In the genomic region with DNA sequence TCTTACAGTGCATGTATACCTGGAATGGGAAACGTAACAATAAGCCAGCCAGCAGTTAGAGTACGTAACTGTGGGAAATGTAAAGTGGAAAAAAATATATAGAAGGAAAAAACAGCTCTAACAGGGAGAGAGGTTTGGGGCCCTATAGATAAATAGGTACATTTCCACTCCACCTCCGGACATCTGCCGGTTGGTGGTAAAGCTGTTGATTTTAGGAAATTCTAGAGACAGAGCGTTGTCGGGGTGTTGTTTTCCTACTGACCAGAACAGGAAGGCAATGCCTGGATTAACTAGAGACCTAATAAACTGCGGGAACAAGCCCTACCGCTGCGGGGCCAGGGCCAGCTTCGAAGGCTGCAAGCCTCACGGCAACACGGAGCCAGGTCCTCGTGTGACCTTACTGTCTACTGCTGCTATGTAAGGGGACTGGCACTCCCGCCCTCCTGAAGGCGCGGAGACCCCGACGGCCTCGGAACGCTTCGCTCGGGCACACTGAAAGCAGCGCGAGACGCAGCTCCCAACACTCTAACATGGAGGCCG, we compare ENCODE assay signal across 1 cellular context.
TF ChIP-seq lines count a peak whose summit lies in the region.

No MANE protein-coding gene starts in this region.

TF ChIP-seq in HepG2, 621 proteins besides CTCF, POLR2A, EP300 and RAD21 (continued from another document and continues in another):
- TF ChIP-seq ZNF772 (CRISPR knock-in tag; IDR thresholded peaks at IDR 0.05) (peak; percentile 68; the same call in 1 of the 2 replicates), AGO2 (optimal IDR thresholded peaks at IDR 0.05; ENCODE audit: low read depth, low read length) (no peak), ASH2L (IDR thresholded peaks at IDR 0.05; ENCODE audit: insufficient read length, low read depth, low read length) (peak; percentile 53), KDM5A (IDR thresholded peaks at IDR 0.05; ENCODE audit: borderline replicate concordance, low read length) (no peak), POLR2AphosphoS2 (IDR thresholded peaks at IDR 0.05; ENCODE audit: low read depth, low read length) (no peak), MYNN (CRISPR knock-in tag; IDR thresholded peaks at IDR 0.05; ENCODE audit: low read depth) (peak; percentile 89; the same call in 1 of the 2 replicates), CHD2 (IDR thresholded peaks at IDR 0.05; ENCODE audit: low read depth, low read length) (peak; percentile 84), ZBTB1 (CRISPR knock-in tag; IDR thresholded peaks at IDR 0.05; ENCODE audit: borderline replicate concordance) (peak; percentile 60; the same call in 1 of the 2 replicates), ZNF350 (CRISPR knock-in tag; IDR thresholded peaks at IDR 0.05; ENCODE audit: borderline replicate concordance, low read depth) (no peak; the same call in 1 of the 2 replicates), ZNF20 (CRISPR knock-in tag; IDR thresholded peaks at IDR 0.05) (0 out of 2 replicates have a peak, but pooled peaks have one; percentile 38), BRCA1 (CRISPR knock-in tag; IDR thresholded peaks at IDR 0.05) (peak; percentile 57; the same call in 1 of the 2 replicates), ZNF264 (CRISPR knock-in tag; IDR thresholded peaks at IDR 0.05) (0 out of 2 replicates have a peak, but pooled peaks have one; percentile 83), ZNF263 (CRISPR knock-in tag; IDR thresholded peaks at IDR 0.05) (peak; percentile 62), ZNF225 (CRISPR knock-in tag; IDR thresholded peaks at IDR 0.05) (no peak), SUZ12 (IDR thresholded peaks at IDR 0.05; ENCODE audit: low read depth, low read length) (no peak), PAF1 (CRISPR knock-in tag; IDR thresholded peaks at IDR 0.05) (0 out of 2 replicates have a peak, but pooled peaks have one; percentile 68), MIER3 (CRISPR knock-in tag; IDR thresholded peaks at IDR 0.05; ENCODE audit: borderline replicate concordance) (peak; percentile 20; the same call in 1 of the 2 replicates), DR1 (CRISPR knock-in tag; IDR thresholded peaks at IDR 0.05) (peak; percentile 81; the same call in 1 of the 2 replicates), ZSCAN21 (CRISPR knock-in tag; IDR thresholded peaks at IDR 0.05; ENCODE audit: borderline replicate concordance) (peak; percentile 45; the same call in 1 of the 2 replicates), MTA1 (CRISPR knock-in tag; IDR thresholded peaks at IDR 0.05; ENCODE audit: borderline replicate concordance) (no peak), HIVEP1 (CRISPR knock-in tag; IDR thresholded peaks at IDR 0.05) (no peak), TAF15 (IDR thresholded peaks at IDR 0.05; ENCODE audit: low read depth, low read length, poor library complexity, severe bottlenecking) (no peak), ARNT2 (CRISPR knock-in tag; IDR thresholded peaks at IDR 0.05; ENCODE audit: low read depth) (peak; percentile 52; the same call in 1 of the 2 replicates), ZNF747 (CRISPR knock-in tag; IDR thresholded peaks at IDR 0.05; ENCODE audit: borderline replicate concordance) (no peak), SIN3B (IDR thresholded peaks at IDR 0.05; ENCODE audit: low read length) (no peak), ZBTB38 (CRISPR knock-in tag; IDR thresholded peaks at IDR 0.05) (no peak; the same call in 1 of the 2 replicates), KDM3A (CRISPR knock-in tag; IDR thresholded peaks at IDR 0.05; ENCODE audit: low read depth) (0 out of 2 replicates have a peak, but pooled peaks have one; percentile 23), ZSCAN22 (CRISPR knock-in tag; IDR thresholded peaks at IDR 0.05) (no peak), EZH2 (conservative IDR thresholded peaks at IDR 0.05; ENCODE audit: low read depth, low read length) (no peak), RFXAP (CRISPR knock-in tag; IDR thresholded peaks at IDR 0.05; ENCODE audit: borderline replicate concordance) (peak; percentile 35; the same call in 1 of the 2 replicates), ESRRA (CRISPR knock-in tag; IDR thresholded peaks at IDR 0.05; ENCODE audit: low read depth) (no peak), CREM (IDR thresholded peaks at IDR 0.05) (peak; percentile 16; the same call in 1 of the 2 replicates), CREM (CRISPR knock-in tag; IDR thresholded peaks at IDR 0.05) (no peak)
- TF ChIP-seq, protein P1, sequence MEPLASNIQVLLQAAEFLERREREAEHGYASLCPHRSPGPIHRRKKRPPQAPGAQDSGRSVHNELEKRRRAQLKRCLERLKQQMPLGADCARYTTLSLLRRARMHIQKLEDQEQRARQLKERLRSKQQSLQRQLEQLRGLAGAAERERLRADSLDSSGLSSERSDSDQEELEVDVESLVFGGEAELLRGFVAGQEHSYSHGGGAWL (CRISPR knock-in tag; IDR thresholded peaks at IDR 0.05), result no peak; the same call in 1 of the 2 replicates
- TF ChIP-seq, protein P2, sequence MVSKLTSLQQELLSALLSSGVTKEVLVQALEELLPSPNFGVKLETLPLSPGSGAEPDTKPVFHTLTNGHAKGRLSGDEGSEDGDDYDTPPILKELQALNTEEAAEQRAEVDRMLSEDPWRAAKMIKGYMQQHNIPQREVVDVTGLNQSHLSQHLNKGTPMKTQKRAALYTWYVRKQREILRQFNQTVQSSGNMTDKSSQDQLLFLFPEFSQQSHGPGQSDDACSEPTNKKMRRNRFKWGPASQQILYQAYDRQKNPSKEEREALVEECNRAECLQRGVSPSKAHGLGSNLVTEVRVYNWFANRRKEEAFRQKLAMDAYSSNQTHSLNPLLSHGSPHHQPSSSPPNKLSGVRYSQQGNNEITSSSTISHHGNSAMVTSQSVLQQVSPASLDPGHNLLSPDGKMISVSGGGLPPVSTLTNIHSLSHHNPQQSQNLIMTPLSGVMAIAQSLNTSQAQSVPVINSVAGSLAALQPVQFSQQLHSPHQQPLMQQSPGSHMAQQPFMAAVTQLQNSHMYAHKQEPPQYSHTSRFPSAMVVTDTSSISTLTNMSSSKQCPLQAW (CRISPR knock-in tag; IDR thresholded peaks at IDR 0.05), result peak; percentile 75; the same call in 1 of the 2 replicates
- TF ChIP-seq, protein P3, sequence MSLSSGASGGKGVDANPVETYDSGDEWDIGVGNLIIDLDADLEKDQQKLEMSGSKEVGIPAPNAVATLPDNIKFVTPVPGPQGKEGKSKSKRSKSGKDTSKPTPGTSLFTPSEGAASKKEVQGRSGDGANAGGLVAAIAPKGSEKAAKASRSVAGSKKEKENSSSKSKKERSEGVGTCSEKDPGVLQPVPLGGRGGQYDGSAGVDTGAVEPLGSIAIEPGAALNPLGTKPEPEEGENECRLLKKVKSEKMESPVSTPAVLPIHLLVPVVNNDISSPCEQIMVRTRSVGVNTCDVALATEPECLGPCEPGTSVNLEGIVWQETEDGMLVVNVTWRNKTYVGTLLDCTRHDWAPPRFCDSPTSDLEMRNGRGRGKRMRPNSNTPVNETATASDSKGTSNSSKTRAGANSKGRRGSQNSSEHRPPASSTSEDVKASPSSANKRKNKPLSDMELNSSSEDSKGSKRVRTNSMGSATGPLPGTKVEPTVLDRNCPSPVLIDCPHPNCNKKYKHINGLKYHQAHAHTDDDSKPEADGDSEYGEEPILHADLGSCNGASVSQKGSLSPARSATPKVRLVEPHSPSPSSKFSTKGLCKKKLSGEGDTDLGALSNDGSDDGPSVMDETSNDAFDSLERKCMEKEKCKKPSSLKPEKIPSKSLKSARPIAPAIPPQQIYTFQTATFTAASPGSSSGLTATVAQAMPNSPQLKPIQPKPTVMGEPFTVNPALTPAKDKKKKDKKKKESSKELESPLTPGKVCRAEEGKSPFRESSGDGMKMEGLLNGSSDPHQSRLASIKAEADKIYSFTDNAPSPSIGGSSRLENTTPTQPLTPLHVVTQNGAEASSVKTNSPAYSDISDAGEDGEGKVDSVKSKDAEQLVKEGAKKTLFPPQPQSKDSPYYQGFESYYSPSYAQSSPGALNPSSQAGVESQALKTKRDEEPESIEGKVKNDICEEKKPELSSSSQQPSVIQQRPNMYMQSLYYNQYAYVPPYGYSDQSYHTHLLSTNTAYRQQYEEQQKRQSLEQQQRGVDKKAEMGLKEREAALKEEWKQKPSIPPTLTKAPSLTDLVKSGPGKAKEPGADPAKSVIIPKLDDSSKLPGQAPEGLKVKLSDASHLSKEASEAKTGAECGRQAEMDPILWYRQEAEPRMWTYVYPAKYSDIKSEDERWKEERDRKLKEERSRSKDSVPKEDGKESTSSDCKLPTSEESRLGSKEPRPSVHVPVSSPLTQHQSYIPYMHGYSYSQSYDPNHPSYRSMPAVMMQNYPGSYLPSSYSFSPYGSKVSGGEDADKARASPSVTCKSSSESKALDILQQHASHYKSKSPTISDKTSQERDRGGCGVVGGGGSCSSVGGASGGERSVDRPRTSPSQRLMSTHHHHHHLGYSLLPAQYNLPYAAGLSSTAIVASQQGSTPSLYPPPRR (CRISPR knock-in tag; IDR thresholded peaks at IDR 0.05; ENCODE audit: borderline replicate concordance), result no peak
- TF ChIP-seq, protein P4, sequence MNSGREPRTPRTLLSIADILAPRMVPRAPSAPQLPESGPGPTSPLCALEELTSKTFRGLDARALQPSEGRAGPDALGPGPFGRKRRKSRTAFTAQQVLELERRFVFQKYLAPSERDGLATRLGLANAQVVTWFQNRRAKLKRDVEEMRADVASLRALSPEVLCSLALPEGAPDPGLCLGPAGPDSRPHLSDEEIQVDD (CRISPR knock-in tag; IDR thresholded peaks at IDR 0.05; ENCODE audit: borderline replicate concordance), result peak; percentile 76; the same call in 1 of the 2 replicates
- TF ChIP-seq, protein P5, sequence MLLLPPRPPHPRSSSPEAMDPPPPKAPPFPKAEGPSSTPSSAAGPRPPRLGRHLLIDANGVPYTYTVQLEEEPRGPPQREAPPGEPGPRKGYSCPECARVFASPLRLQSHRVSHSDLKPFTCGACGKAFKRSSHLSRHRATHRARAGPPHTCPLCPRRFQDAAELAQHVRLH (CRISPR knock-in tag; IDR thresholded peaks at IDR 0.05; ENCODE audit: borderline replicate concordance, low read depth), result peak; percentile 43; the same call in 1 of the 2 replicates
- TF ChIP-seq, protein P6, sequence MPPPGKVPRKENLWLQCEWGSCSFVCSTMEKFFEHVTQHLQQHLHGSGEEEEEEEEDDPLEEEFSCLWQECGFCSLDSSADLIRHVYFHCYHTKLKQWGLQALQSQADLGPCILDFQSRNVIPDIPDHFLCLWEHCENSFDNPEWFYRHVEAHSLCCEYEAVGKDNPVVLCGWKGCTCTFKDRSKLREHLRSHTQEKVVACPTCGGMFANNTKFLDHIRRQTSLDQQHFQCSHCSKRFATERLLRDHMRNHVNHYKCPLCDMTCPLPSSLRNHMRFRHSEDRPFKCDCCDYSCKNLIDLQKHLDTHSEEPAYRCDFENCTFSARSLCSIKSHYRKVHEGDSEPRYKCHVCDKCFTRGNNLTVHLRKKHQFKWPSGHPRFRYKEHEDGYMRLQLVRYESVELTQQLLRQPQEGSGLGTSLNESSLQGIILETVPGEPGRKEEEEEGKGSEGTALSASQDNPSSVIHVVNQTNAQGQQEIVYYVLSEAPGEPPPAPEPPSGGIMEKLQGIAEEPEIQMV (CRISPR knock-in tag; IDR thresholded peaks at IDR 0.05; ENCODE audit: low read depth), result no peak
- TF ChIP-seq, protein P7, sequence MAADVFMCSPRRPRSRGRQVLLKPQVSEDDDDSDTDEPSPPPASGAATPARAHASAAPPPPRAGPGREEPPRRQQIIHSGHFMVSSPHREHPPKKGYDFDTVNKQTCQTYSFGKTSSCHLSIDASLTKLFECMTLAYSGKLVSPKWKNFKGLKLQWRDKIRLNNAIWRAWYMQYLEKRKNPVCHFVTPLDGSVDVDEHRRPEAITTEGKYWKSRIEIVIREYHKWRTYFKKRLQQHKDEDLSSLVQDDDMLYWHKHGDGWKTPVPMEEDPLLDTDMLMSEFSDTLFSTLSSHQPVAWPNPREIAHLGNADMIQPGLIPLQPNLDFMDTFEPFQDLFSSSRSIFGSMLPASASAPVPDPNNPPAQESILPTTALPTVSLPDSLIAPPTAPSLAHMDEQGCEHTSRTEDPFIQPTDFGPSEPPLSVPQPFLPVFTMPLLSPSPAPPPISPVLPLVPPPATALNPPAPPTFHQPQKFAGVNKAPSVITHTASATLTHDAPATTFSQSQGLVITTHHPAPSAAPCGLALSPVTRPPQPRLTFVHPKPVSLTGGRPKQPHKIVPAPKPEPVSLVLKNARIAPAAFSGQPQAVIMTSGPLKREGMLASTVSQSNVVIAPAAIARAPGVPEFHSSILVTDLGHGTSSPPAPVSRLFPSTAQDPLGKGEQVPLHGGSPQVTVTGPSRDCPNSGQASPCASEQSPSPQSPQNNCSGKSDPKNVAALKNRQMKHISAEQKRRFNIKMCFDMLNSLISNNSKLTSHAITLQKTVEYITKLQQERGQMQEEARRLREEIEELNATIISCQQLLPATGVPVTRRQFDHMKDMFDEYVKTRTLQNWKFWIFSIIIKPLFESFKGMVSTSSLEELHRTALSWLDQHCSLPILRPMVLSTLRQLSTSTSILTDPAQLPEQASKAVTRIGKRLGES (CRISPR knock-in tag; IDR thresholded peaks at IDR 0.05; ENCODE audit: borderline replicate concordance), result no peak
- TF ChIP-seq, protein P8, sequence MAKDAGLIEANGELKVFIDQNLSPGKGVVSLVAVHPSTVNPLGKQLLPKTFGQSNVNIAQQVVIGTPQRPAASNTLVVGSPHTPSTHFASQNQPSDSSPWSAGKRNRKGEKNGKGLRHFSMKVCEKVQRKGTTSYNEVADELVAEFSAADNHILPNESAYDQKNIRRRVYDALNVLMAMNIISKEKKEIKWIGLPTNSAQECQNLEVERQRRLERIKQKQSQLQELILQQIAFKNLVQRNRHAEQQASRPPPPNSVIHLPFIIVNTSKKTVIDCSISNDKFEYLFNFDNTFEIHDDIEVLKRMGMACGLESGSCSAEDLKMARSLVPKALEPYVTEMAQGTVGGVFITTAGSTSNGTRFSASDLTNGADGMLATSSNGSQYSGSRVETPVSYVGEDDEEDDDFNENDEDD (CRISPR knock-in tag; IDR thresholded peaks at IDR 0.05; ENCODE audit: borderline replicate concordance), result peak; percentile 79; the same call in 1 of the 2 replicates
- TF ChIP-seq, protein P9, sequence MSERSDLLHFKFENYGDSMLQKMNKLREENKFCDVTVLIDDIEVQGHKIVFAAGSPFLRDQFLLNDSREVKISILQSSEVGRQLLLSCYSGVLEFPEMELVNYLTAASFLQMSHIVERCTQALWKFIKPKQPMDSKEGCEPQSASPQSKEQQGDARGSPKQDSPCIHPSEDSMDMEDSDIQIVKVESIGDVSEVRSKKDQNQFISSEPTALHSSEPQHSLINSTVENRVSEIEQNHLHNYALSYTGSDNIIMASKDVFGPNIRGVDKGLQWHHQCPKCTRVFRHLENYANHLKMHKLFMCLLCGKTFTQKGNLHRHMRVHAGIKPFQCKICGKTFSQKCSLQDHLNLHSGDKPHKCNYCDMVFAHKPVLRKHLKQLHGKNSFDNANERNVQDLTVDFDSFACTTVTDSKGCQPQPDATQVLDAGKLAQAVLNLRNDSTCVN (CRISPR knock-in tag; IDR thresholded peaks at IDR 0.05; ENCODE audit: borderline replicate concordance), result peak; percentile 79
- TF ChIP-seq, protein P10, sequence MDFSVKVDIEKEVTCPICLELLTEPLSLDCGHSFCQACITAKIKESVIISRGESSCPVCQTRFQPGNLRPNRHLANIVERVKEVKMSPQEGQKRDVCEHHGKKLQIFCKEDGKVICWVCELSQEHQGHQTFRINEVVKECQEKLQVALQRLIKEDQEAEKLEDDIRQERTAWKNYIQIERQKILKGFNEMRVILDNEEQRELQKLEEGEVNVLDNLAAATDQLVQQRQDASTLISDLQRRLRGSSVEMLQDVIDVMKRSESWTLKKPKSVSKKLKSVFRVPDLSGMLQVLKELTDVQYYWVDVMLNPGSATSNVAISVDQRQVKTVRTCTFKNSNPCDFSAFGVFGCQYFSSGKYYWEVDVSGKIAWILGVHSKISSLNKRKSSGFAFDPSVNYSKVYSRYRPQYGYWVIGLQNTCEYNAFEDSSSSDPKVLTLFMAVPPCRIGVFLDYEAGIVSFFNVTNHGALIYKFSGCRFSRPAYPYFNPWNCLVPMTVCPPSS (IDR thresholded peaks at IDR 0.05), result no peak
- TF ChIP-seq, protein P11, sequence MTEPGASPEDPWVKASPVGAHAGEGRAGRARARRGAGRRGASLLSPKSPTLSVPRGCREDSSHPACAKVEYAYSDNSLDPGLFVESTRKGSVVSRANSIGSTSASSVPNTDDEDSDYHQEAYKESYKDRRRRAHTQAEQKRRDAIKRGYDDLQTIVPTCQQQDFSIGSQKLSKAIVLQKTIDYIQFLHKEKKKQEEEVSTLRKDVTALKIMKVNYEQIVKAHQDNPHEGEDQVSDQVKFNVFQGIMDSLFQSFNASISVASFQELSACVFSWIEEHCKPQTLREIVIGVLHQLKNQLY (CRISPR knock-in tag; IDR thresholded peaks at IDR 0.05), result peak; percentile 31; the same call in 1 of the 2 replicates
